Comparison of ENCODE assay signal across 9 cellular contexts in genomic region chr6:34664270-34664971, GRCh38. TPM values are rescaled to one million over a fixed set of nuclear protein-coding genes. Genes with fewer than 3 reads are reported as not detected.
DNase-seq lines count a peak whose midpoint lies in the region; ATAC-seq and TF ChIP-seq lines count a peak whose summit lies in the region.
"Had no signal": no experiment of that assay in that cellular context is flagged by ENCODE, and none has a peak within 500 bp of the region (broad histone marks: within the 10 kb centered on the region; RNA-seq: fewer than 3 reads in every experiment).

No MANE protein-coding gene starts in this region.

- in situ Hi-C loops in GM13977 (cut with MboI; ENCODE audit: low pct_unique_long_range_greater_than_20kb, low sequenced_read_pairs, unreplicated experiment): no loop called here

- H3K27ac Mint-ChIP-seq in progenitor cell of endocrine pancreas: peak overlapping the region; percentile 35

- H3K4me1 ChIP-seq in Peyer's patch: peaks cover 0 to 8% (median 2%) of the 10 kb centered on the region in 4 donors

- no peak for ATAC-seq in GM21381 (IDR thresholded peaks at IDR 0.05; ENCODE audit: unreplicated experiment)

- peaks cover 23% of the 10 kb centered on the region for H3K4me1 Mint-ChIP-seq in progenitor cell of endocrine pancreas (ENCODE audit: low read depth)

- H3K9me3 ChIP-seq in Peyer's patch: no peaks in the 10 kb centered on the region

- no peak overlapping the region for H3K4me3 Mint-ChIP-seq in progenitor cell of endocrine pancreas (ENCODE audit: low read depth)

- TF ChIP-seq CTCF in Peyer's patch (IDR thresholded peaks at IDR 0.05): no peak
- TF ChIP-seq CTCF in progenitor cell of endocrine pancreas (IDR thresholded peaks at IDR 0.05; ENCODE audit: unreplicated experiment): no peak
- no peak for TF ChIP-seq CTCF in GM13977 (IDR thresholded peaks at IDR 0.05; ENCODE audit: extremely low read depth, insufficient read depth, missing control alignments)

- no peaks in the 10 kb centered on the region for H3K36me3 ChIP-seq in Peyer's patch

- no peaks in the 10 kb centered on the region for H3K27me3 ChIP-seq in Peyer's patch

- TF ChIP-seq POLR2A in Peyer's patch (IDR thresholded peaks at IDR 0.05): no peak

- DNase-seq in H4 (ENCODE audit: low spot score) (peak; percentile 30), Peyer's patch (no peak), dermis blood vessel endothelial cell (peak; percentile 63), progenitor cell of endocrine pancreas (ENCODE audit: low spot score, unreplicated experiment) (no peak), GM13977 (ENCODE audit: low spot score) (no peak), NCI-H2029 (lab: John Stamatoyannopoulos, UW) (no peak), midbrain (lab: John Stamatoyannopoulos, UW) (no peak)
- DNase-seq: activated CD4-positive, CD25-positive, alpha-beta regulatory T cell had no signal

- peak overlapping the region in 3 of 4 donors; percentile 4 to 44 (median 28) for H3K27ac ChIP-seq in Peyer's patch

- no peak overlapping the region for H3K4me3 ChIP-seq in Peyer's patch

- no peaks in the 10 kb centered on the region for H3K9me3 Mint-ChIP-seq in progenitor cell of endocrine pancreas (ENCODE audit: low read depth)

- peaks cover 2% of the 10 kb centered on the region for H3K36me3 Mint-ChIP-seq in progenitor cell of endocrine pancreas (ENCODE audit: insufficient read depth)

- H3K27me3 Mint-ChIP-seq in progenitor cell of endocrine pancreas: no peaks in the 10 kb centered on the region

RNA-seq across cellular contexts. Expression of gene ILRUN, which starts 32.1 kb away (rescaled TPM):
- 28.9 and 29.9 TPM in 2 replicates for total RNA-seq in H4 (2014; rRNA removed; shearing (Covaris generic))
- total RNA-seq in Peyer's patch (10 to 100 TPM; 52.8 to 82.3 (median 73.9) TPM), dermis blood vessel endothelial cell (50.9 and 62.0 TPM in 2 replicates), progenitor cell of endocrine pancreas (55.2 and 56.3 TPM in 2 replicates)

Comparison
In these comparisons a context has a peak if more than half of its experiments do, and no peak if none do; other contexts are left out.
1. DNase-seq: peak in H4 (single experiment) and dermis blood vessel endothelial cell (single experiment); none in Peyer's patch (0 of 3), progenitor cell of endocrine pancreas (single experiment), GM13977 (single experiment), NCI-H2029 (single experiment) and midbrain (single experiment).